Comparison of ENCODE assay signal across 20 cellular contexts in genomic region chr16:84610385-84610784, GRCh38. TPM values are rescaled to one million over a fixed set of nuclear protein-coding genes. Genes with fewer than 3 reads are reported as not detected.
DNase-seq lines count a peak whose midpoint lies in the region; ATAC-seq and TF ChIP-seq lines count a peak whose summit lies in the region.
"Had no signal": no experiment of that assay in that cellular context is flagged by ENCODE, and none has a peak within 500 bp of the region (broad histone marks: within the 10 kb centered on the region; RNA-seq: fewer than 3 reads in every experiment).

No MANE protein-coding gene starts in this region.

- CTCF ChIA-PET in activated CD4-positive, alpha-beta T cell treated with anti-CD3 and anti-CD28 coated beads, Interleukin-2, amount 10 ng/mL, durations not matched to agents 7 days and 5 days (lab: Charles Lee) = interaction anchor here (0.6 to 1.0 kb wide), 3 partner anchors 91 to 105 kb away, joined by 3 to 4 read pairs (median 3); no protein-coding TSS in a partner anchor

- peak overlapping the region; percentile 95 for H3K27ac Mint-ChIP-seq in activated CD4-positive, alpha-beta T cell treated with anti-CD3 and anti-CD28 coated beads, Interleukin-2, amount 10 ng/mL, durations not matched to agents 7 days and 5 days
- peak overlapping the region; percentile 81 for H3K27ac Mint-ChIP-seq in activated naive CD8-positive, alpha-beta T cell treated with anti-CD3 and anti-CD28 coated beads for 36 hours

- POLR2A ChIA-PET in activated CD4-positive, alpha-beta T cell treated with anti-CD3 and anti-CD28 coated beads, Interleukin-2, amount 10 ng/mL, durations not matched to agents 7 days and 5 days (lab: Charles Lee) = interaction anchor here (0.6 kb wide), 1 partner anchor 19 kb away, joined by 6 read pairs; no protein-coding TSS in a partner anchor

- no peak for TF ChIP-seq POLR2A in sigmoid colon (IDR thresholded peaks at IDR 0.05)

- no peak for TF ChIP-seq CTCF in sigmoid colon (IDR thresholded peaks at IDR 0.05)
- no peak for TF ChIP-seq CTCF in lower lobe of right lung (IDR thresholded peaks at IDR 0.05)

- DNase-seq in activated CD4-positive, alpha-beta T cell treated with anti-CD3 and anti-CD28 coated beads, Interleukin-2, amount 10 ng/mL, durations not matched to agents 7 days and 5 days = no peak
- no peak for DNase-seq in activated CD4-positive, alpha-beta T cell treated with anti-CD3 and anti-CD28 coated beads, Interleukin-2, amount 50 U/mL, for 1 hour
- DNase-seq in activated naive CD8-positive, alpha-beta T cell treated with anti-CD3 and anti-CD28 coated beads for 36 hours = no peak
- DNase-seq in sigmoid colon = no peak
- no peak for DNase-seq in posterior vena cava (ENCODE audit: low spot score)
- no peak for DNase-seq in lower lobe of right lung
- DNase-seq: ACHN; activated CD4-positive, alpha-beta T cell treated with anti-CD3 and anti-CD28 coated beads for 1 hour; activated effector memory CD4-positive, alpha-beta T cell treated with anti-CD3 and anti-CD28 coated beads, Interleukin-2, amount 50 U/mL, for 16 hours; DMS 273 treated with DMSO at 0.1 percent for 48 hours; gastrocnemius medialis; Kasumi-1; NCI-H1436 treated with DMSO at 0.1 percent for 48 hours; NCI-H446 treated with DMSO at 0.1 percent for 48 hours; occipital lobe had no signal

- H3K27ac ChIP-seq in KOPT-K1 (ENCODE audit: low read depth, low read length, poor library complexity, severe bottlenecking) (peak overlapping the region; percentile 3), sigmoid colon (peak overlapping the region in 3 of 4 donors; percentile 18 to 90 (median 66)), lower lobe of right lung (no peak overlapping the region)
- H3K27ac ChIP-seq: breast epithelium, gastrocnemius medialis had no signal

- intact Hi-C loops in sigmoid colon (cut with DNase I) = loop anchor here (10.0 kb wide), 2 partner anchors 296 to 426 kb away; partner anchors contain the start of gene TAF1C
- intact Hi-C loops in posterior vena cava (cut with DNase I) = no loop called here
- intact Hi-C loops in lower lobe of right lung (cut with DNase I) = no loop called here

- H3K27me3 Mint-ChIP-seq in activated CD4-positive, alpha-beta T cell treated with anti-CD3 and anti-CD28 coated beads, Interleukin-2, amount 10 ng/mL, durations not matched to agents 7 days and 5 days = no peaks in the 10 kb centered on the region
- no peaks in the 10 kb centered on the region for H3K27me3 Mint-ChIP-seq in activated naive CD8-positive, alpha-beta T cell treated with anti-CD3 and anti-CD28 coated beads for 36 hours

- H3K4me1 Mint-ChIP-seq in activated CD4-positive, alpha-beta T cell treated with anti-CD3 and anti-CD28 coated beads, Interleukin-2, amount 10 ng/mL, durations not matched to agents 7 days and 5 days = peaks cover 97% of the 10 kb centered on the region
- H3K4me1 Mint-ChIP-seq in activated naive CD8-positive, alpha-beta T cell treated with anti-CD3 and anti-CD28 coated beads for 36 hours = peaks cover 87% of the 10 kb centered on the region

- H3K4me3 ChIP-seq in sigmoid colon (no peak overlapping the region), lower lobe of right lung (no peak overlapping the region)
- H3K4me3 ChIP-seq: breast epithelium, gastrocnemius medialis, HAP-1, skin epidermis had no signal

- H3K36me3 ChIP-seq in KOPT-K1 (ENCODE audit: insufficient read depth, low read length) (peaks cover 18% of the 10 kb centered on the region; the same call in 1 of the 2 replicates), sigmoid colon (no peaks in the 10 kb centered on the region), lower lobe of right lung (no peaks in the 10 kb centered on the region)
- H3K36me3 ChIP-seq: breast epithelium, gastrocnemius medialis, HAP-1 had no signal

- H3K4me1 ChIP-seq in sigmoid colon (peaks cover 0 to 61% (median 41%) of the 10 kb centered on the region in 4 donors), lower lobe of right lung (peaks cover 71% of the 10 kb centered on the region)
- H3K4me1 ChIP-seq: breast epithelium, gastrocnemius medialis, HAP-1 had no signal

- no peak for ATAC-seq in HG02981 (IDR thresholded peaks at IDR 0.05; ENCODE audit: unreplicated experiment)
- no peak for ATAC-seq in lower lobe of right lung
- ATAC-seq: gastrocnemius medialis had no signal

- 91 to 93% methylated on average over 1 of the region's 1 CpG for WGBS in sigmoid colon, 2 donors

- peaks cover 95% of the 10 kb centered on the region for H3K36me3 Mint-ChIP-seq in activated CD4-positive, alpha-beta T cell treated with anti-CD3 and anti-CD28 coated beads, Interleukin-2, amount 10 ng/mL, durations not matched to agents 7 days and 5 days (ENCODE audit: low read depth)
- H3K36me3 Mint-ChIP-seq in activated naive CD8-positive, alpha-beta T cell treated with anti-CD3 and anti-CD28 coated beads for 36 hours = peaks cover 97% of the 10 kb centered on the region

- H3K27me3 ChIP-seq in sigmoid colon (no peaks in the 10 kb centered on the region), lower lobe of right lung (ENCODE audit: low read depth) (no peaks in the 10 kb centered on the region)
- H3K27me3 ChIP-seq: breast epithelium had no signal

- H3K4me3 Mint-ChIP-seq in activated CD4-positive, alpha-beta T cell treated with anti-CD3 and anti-CD28 coated beads, Interleukin-2, amount 10 ng/mL, durations not matched to agents 7 days and 5 days = peak overlapping the region; percentile 42
- H3K4me3 Mint-ChIP-seq in activated naive CD8-positive, alpha-beta T cell treated with anti-CD3 and anti-CD28 coated beads for 36 hours = no peak overlapping the region

- TF ChIP-seq EP300 in sigmoid colon (IDR thresholded peaks at IDR 0.05) = no peak

- peaks cover 9% of the 10 kb centered on the region for H3K9me3 Mint-ChIP-seq in activated CD4-positive, alpha-beta T cell treated with anti-CD3 and anti-CD28 coated beads, Interleukin-2, amount 10 ng/mL, durations not matched to agents 7 days and 5 days
- no peaks in the 10 kb centered on the region for H3K9me3 Mint-ChIP-seq in activated naive CD8-positive, alpha-beta T cell treated with anti-CD3 and anti-CD28 coated beads for 36 hours

- no peaks in the 10 kb centered on the region for H3K9me3 ChIP-seq in KOPT-K1 (ENCODE audit: insufficient read depth, low read length, poor library complexity, severe bottlenecking)
- H3K9me3 ChIP-seq in sigmoid colon = no peaks in the 10 kb centered on the region
- peaks cover 2% of the 10 kb centered on the region for H3K9me3 ChIP-seq in lower lobe of right lung
- H3K9me3 ChIP-seq: breast epithelium, gastrocnemius medialis had no signal

RNA-seq across cellular contexts. Expression of gene COTL1, which starts 7.5 kb away (rescaled TPM):
- 100 to 1,000 TPM; 780 to 845 TPM for total RNA-seq in activated CD4-positive, alpha-beta T cell treated with anti-CD3 and anti-CD28 coated beads, Interleukin-2, amount 10 ng/mL, durations not matched to agents 7 days and 5 days
- 100 to 1,000 TPM; 588 to 605 TPM for total RNA-seq in activated naive CD8-positive, alpha-beta T cell treated with anti-CD3 and anti-CD28 coated beads for 36 hours
- total RNA-seq in sigmoid colon = 10 to 100 TPM; 34.6 to 48.6 (median 37.8) TPM
- polyA plus RNA-seq in sigmoid colon = 100 to 1,000 TPM in 1 of 3 donors, 10 to 100 TPM in 2; 60.1 to 160 (median 96.6) TPM
- total RNA-seq in posterior vena cava = 10 to 100 TPM; 55.0 to 66.0 TPM
- 221 TPM for total RNA-seq in lower lobe of right lung

RNA-seq across cellular contexts. Expression of gene KLHL36, which starts 37.9 kb away (rescaled TPM):
- 10 to 100 TPM; 37.5 to 46.2 TPM for total RNA-seq in activated CD4-positive, alpha-beta T cell treated with anti-CD3 and anti-CD28 coated beads, Interleukin-2, amount 10 ng/mL, durations not matched to agents 7 days and 5 days
- total RNA-seq in activated naive CD8-positive, alpha-beta T cell treated with anti-CD3 and anti-CD28 coated beads for 36 hours = 10 to 100 TPM; 32.6 to 34.8 TPM
- total RNA-seq in sigmoid colon = 10 to 100 TPM; 40.0 to 45.9 (median 43.3) TPM
- 10 to 100 TPM; 14.4 to 30.6 (median 15.0) TPM for polyA plus RNA-seq in sigmoid colon
- 10 to 100 TPM; 48.5 to 49.4 TPM for total RNA-seq in posterior vena cava
- 53.0 TPM for total RNA-seq in lower lobe of right lung
